ENCODE assay signal across 11 cellular contexts in the genomic region with DNA sequence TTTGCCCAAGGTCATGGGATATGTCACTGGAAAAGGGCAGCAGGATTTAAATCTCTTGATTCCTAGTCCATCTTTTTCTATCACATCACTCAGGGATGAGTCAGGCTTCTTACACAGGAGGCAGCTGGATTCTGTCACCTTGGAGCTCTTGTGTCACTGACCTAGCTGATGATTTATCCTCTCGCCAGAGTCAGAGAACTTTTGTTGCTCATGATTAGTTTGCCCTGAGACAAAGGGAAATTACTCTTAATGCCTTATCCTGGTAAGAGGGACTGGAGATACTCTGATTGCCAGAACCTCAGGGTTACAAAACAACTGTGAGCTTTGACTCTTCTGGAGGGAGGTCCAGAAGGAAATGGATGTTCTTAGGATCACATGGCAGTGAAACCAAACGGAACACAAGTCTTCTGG. TPM values are rescaled to one million over a fixed set of nuclear protein-coding genes. Genes with fewer than 3 reads are reported as not detected.
A peak's percentile ranks its signal among the peaks of the same experiment; 100 is the strongest.
DNase-seq lines count a peak whose midpoint lies in the region; ATAC-seq and TF ChIP-seq lines count a peak whose summit lies in the region.
"Had no signal": no experiment of that assay in that cellular context is flagged by ENCODE, and none has a peak within 500 bp of the region (broad histone marks: within the 10 kb centered on the region; RNA-seq: fewer than 3 reads in every experiment).

No MANE protein-coding gene starts in this region.

- peaks cover 0 to 40% (median 16%) of the 10 kb centered on the region in 4 donors for H3K36me3 ChIP-seq in upper lobe of left lung

- ATAC-seq in upper lobe of left lung (ENCODE audit: low FRiP score in 2 of 2) = peak; percentile 20 to 72
- no peak for ATAC-seq in activated naive CD8-positive, alpha-beta T cell treated with anti-CD3 and anti-CD28 coated beads, Interleukin-2, amount 50 U/mL, for 24 hours
- ATAC-seq in GM19452 (IDR thresholded peaks at IDR 0.05; ENCODE audit: unreplicated experiment) = no peak

- no peak overlapping the region for H3K27ac Mint-ChIP-seq in activated naive CD8-positive, alpha-beta T cell treated with anti-CD3 and anti-CD28 coated beads, Interleukin-2, amount 50 U/mL, for 24 hours

- TF ChIP-seq EP300 in upper lobe of left lung (IDR thresholded peaks at IDR 0.05) = no peak

- no peaks in the 10 kb centered on the region for H3K4me1 Mint-ChIP-seq in activated naive CD8-positive, alpha-beta T cell treated with anti-CD3 and anti-CD28 coated beads, Interleukin-2, amount 50 U/mL, for 24 hours

- WGBS in upper lobe of left lung, 2 donors = 83 to 86% methylated on average over 2 of the region's 2 CpGs

- DNase-seq in NCI-H82 (lab: John Stamatoyannopoulos, UW) (peak; percentile 39), NCI-H82 treated with DMSO at 0.1 percent for 48 hours (lab: John Stamatoyannopoulos, UW; ENCODE audit: unreplicated experiment) (no peak), astrocyte of the spinal cord (ENCODE audit: low read depth, low spot score) (peak; percentile 67), iris pigment epithelial cell (ENCODE audit: low read depth) (peak; percentile 87), upper lobe of left lung (no peak), UCSD-AML1 (lab: John Stamatoyannopoulos, UW; ENCODE audit: unreplicated experiment) (no peak)
- no peak for DNase-seq in activated naive CD8-positive, alpha-beta T cell treated with anti-CD3 and anti-CD28 coated beads, Interleukin-2, amount 50 U/mL, for 24 hours
- DNase-seq: AML-193, NCI-H524, right lobe of liver had no signal

- no peak overlapping the region for H3K4me3 Mint-ChIP-seq in activated naive CD8-positive, alpha-beta T cell treated with anti-CD3 and anti-CD28 coated beads, Interleukin-2, amount 50 U/mL, for 24 hours

- peaks cover 0 to 3% (median 0%) of the 10 kb centered on the region in 4 donors for H3K4me1 ChIP-seq in upper lobe of left lung

- H3K9me3 ChIP-seq in upper lobe of left lung = no peaks in the 10 kb centered on the region
- H3K9me3 ChIP-seq: right lobe of liver had no signal

- no peak for TF ChIP-seq POLR2A in upper lobe of left lung (IDR thresholded peaks at IDR 0.05)

- H3K4me3 ChIP-seq in astrocyte of the spinal cord (ENCODE audit: low read depth, low read length) (no peak overlapping the region), upper lobe of left lung (no peak overlapping the region)
- H3K4me3 ChIP-seq: right lobe of liver had no signal

- no peaks in the 10 kb centered on the region for H3K9me3 Mint-ChIP-seq in activated naive CD8-positive, alpha-beta T cell treated with anti-CD3 and anti-CD28 coated beads, Interleukin-2, amount 50 U/mL, for 24 hours

- no peaks in the 10 kb centered on the region for H3K27me3 ChIP-seq in upper lobe of left lung
- H3K27me3 ChIP-seq: right lobe of liver had no signal

- peaks cover 16% of the 10 kb centered on the region for H3K36me3 Mint-ChIP-seq in activated naive CD8-positive, alpha-beta T cell treated with anti-CD3 and anti-CD28 coated beads, Interleukin-2, amount 50 U/mL, for 24 hours (ENCODE audit: low read depth)

- in situ Hi-C loops in astrocyte of the spinal cord (cut with HindIII; ENCODE audit: low sequenced_read_pairs) = no loop called here

- TF ChIP-seq CTCF in astrocyte of the spinal cord (IDR thresholded peaks at IDR 0.05; ENCODE audit: low read depth, low read length) (no peak), upper lobe of left lung (IDR thresholded peaks at IDR 0.05) (no peak)

- H3K27me3 Mint-ChIP-seq in activated naive CD8-positive, alpha-beta T cell treated with anti-CD3 and anti-CD28 coated beads, Interleukin-2, amount 50 U/mL, for 24 hours = no peaks in the 10 kb centered on the region

- H3K27ac ChIP-seq in upper lobe of left lung = no peak overlapping the region
- H3K27ac ChIP-seq: right lobe of liver had no signal

RNA-seq across cellular contexts. Expression of a gene that starts 10.1 kb away (rescaled TPM):
- 10 to 100 TPM; 27.2 to 77.4 (median 47.5) TPM for total RNA-seq in upper lobe of left lung

RNA-seq across cellular contexts. Expression of a gene that starts 10.2 kb away (rescaled TPM):
- total RNA-seq in upper lobe of left lung = 10 to 100 TPM in 4 of 6 donors, 1 to 10 TPM in 2; 8.8 to 58.7 (median 12.6) TPM

Comparison
In these comparisons a context has a peak if more than half of its experiments do, and no peak if none do; other contexts are left out.
1. DNase-seq: peak in NCI-H82 (single experiment), astrocyte of the spinal cord (single experiment) and iris pigment epithelial cell (single experiment); none in NCI-H82 treated with DMSO at 0.1 percent for 48 hours (single experiment), upper lobe of left lung (0 of 2), activated naive CD8-positive, alpha-beta T cell treated with anti-CD3 and anti-CD28 coated beads, Interleukin-2, amount 50 U/mL, for 24 hours (single experiment) and UCSD-AML1 (single experiment).
2. ATAC-seq: peak in upper lobe of left lung (2 of 2); none in activated naive CD8-positive, alpha-beta T cell treated with anti-CD3 and anti-CD28 coated beads, Interleukin-2, amount 50 U/mL, for 24 hours (single experiment) and GM19452 (single experiment).